Comparison of ENCODE assay signal across 22 cellular contexts in genomic region chr10:18759575-18759974, GRCh38.
DNase-seq lines count a peak whose midpoint lies in the region; ATAC-seq and TF ChIP-seq lines count a peak whose summit lies in the region.
"Had no signal": no experiment of that assay in that cellular context is flagged by ENCODE, and none has a peak within 500 bp of the region (broad histone marks: within the 10 kb centered on the region; RNA-seq: fewer than 3 reads in every experiment).

No MANE protein-coding gene starts in this region.

- H3K4me3 ChIP-seq in GM23338, result no peak overlapping the region
- H3K4me3 ChIP-seq: adrenal gland; BLaER1 treated with 17β-estradiol and CSF1 and Interleukin-3, amounts not matched to agents 10 nM and 100 nM; cardiac muscle cell; esophagus muscularis mucosa; right atrium auricular region; upper lobe of left lung had no signal

- H3F3A ChIP-seq in GM23338 (replicated peaks; ENCODE audit: low read depth), result no peaks in the 10 kb centered on the region

- H3K27ac ChIP-seq in GM23338 (ENCODE audit: low read depth), result no peak overlapping the region
- H3K27ac ChIP-seq: adrenal gland; BLaER1 treated with 17β-estradiol and CSF1 and Interleukin-3, amounts not matched to agents 10 nM and 100 nM; cardiac muscle cell; esophagus muscularis mucosa; right atrium auricular region; upper lobe of left lung had no signal

- no peak overlapping the region for H3K27ac Mint-ChIP-seq in GM23338
- H3K27ac Mint-ChIP-seq: stimulated activated naive CD8-positive, alpha-beta T cell treated with anti-CD3 and anti-CD28 coated beads, Interleukin-15, amount 100 ng/mL, for 72 hours; T-helper 1 cell treated with Interleukin-12 subunit alpha and Interleukin-12 subunit beta and Interleukin-4 antibody, amounts not matched to agents 30 μg/mL and 1 μg/mL, for 36 hours had no signal

- DNase-seq in GM23338 (ENCODE audit: low spot score) (no peak), NCI-H510A (lab: John Stamatoyannopoulos, UW) (no peak), left cardiac atrium (no peak), OCI-M1 (lab: John Stamatoyannopoulos, UW) (no peak)
- DNase-seq: activated CD4-positive, CD25-positive, alpha-beta regulatory T cell treated with anti-CD3 and anti-CD28 coated beads, Interleukin-2, amount 50 U/mL, for 72 hours; activated effector memory CD4-positive, alpha-beta T cell treated with Interleukin-2 at 50 U/mL for 16 hours; adrenal gland; GDM1; NCI-H187 treated with DMSO at 0.1 percent for 48 hours; NCI-H510A treated with DMSO at 0.1 percent for 48 hours; occipital lobe; stimulated activated naive CD8-positive, alpha-beta T cell treated with anti-CD3 and anti-CD28 coated beads, Interleukin-15, amount 100 ng/mL, for 72 hours; upper lobe of left lung had no signal

- ATAC-seq in GM18511 (IDR thresholded peaks at IDR 0.05; ENCODE audit: unreplicated experiment), result peak; percentile 75
- ATAC-seq in GM19438 (IDR thresholded peaks at IDR 0.05; ENCODE audit: low read depth, unreplicated experiment), result peak; percentile 65
- ATAC-seq in GM23338, result no peak
- ATAC-seq in HG03175 (IDR thresholded peaks at IDR 0.05; ENCODE audit: unreplicated experiment), result peak; percentile 84
- ATAC-seq in left cardiac atrium, result no peak
- ATAC-seq in GM21737 (IDR thresholded peaks at IDR 0.05; ENCODE audit: unreplicated experiment), result no peak
- ATAC-seq: stimulated activated naive CD8-positive, alpha-beta T cell treated with anti-CD3 and anti-CD28 coated beads, Interleukin-15, amount 100 ng/mL, for 72 hours had no signal

- no peaks in the 10 kb centered on the region for H3K27me3 Mint-ChIP-seq in GM23338 (ENCODE audit: insufficient read depth, low read depth, poor library complexity)

- peaks cover 4% of the 10 kb centered on the region; the same call in 2 of the 3 replicates for H3K4me1 Mint-ChIP-seq in GM23338
- H3K4me1 Mint-ChIP-seq: stimulated activated naive CD8-positive, alpha-beta T cell treated with anti-CD3 and anti-CD28 coated beads, Interleukin-15, amount 100 ng/mL, for 72 hours had no signal

- no peaks in the 10 kb centered on the region for H4K20me1 ChIP-seq in GM23338 (replicated peaks; ENCODE audit: insufficient read depth)
- H4K20me1 ChIP-seq: BLaER1 treated with 17β-estradiol and CSF1 and Interleukin-3, amounts not matched to agents 10 nM and 100 nM had no signal

- no peaks in the 10 kb centered on the region for H3K9me3 Mint-ChIP-seq in GM23338
- H3K9me3 Mint-ChIP-seq: T-helper 1 cell treated with Interleukin-12 subunit alpha and Interleukin-12 subunit beta and Interleukin-4 antibody, amounts not matched to agents 30 μg/mL and 1 μg/mL, for 36 hours had no signal

- H3K79me2 ChIP-seq in GM23338 (replicated peaks; ENCODE audit: insufficient read depth), result no peaks in the 10 kb centered on the region

- intact Hi-C loops in left cardiac atrium (cut with DNase I), result no loop called here

- no peaks in the 10 kb centered on the region for H3K36me3 Mint-ChIP-seq in GM23338 (ENCODE audit: low read depth)

- H3K27me3 ChIP-seq in GM23338 (ENCODE audit: insufficient read depth), result no peaks in the 10 kb centered on the region
- H3K27me3 ChIP-seq: adrenal gland; BLaER1 treated with 17β-estradiol and CSF1 and Interleukin-3, amounts not matched to agents 10 nM and 100 nM; cardiac muscle cell; esophagus muscularis mucosa; right atrium auricular region; upper lobe of left lung had no signal

- H3K4me1 ChIP-seq in GM23338 (ENCODE audit: insufficient read depth), result peaks cover 6% of the 10 kb centered on the region; the same call in 1 of the 2 replicates
- H3K4me1 ChIP-seq: adrenal gland; BLaER1 treated with 17β-estradiol and CSF1 and Interleukin-3, amounts not matched to agents 10 nM and 100 nM; esophagus muscularis mucosa; right atrium auricular region; upper lobe of left lung had no signal

- peak overlapping the region; percentile 63; the same call in 1 of the 2 replicates for H2AFZ ChIP-seq in GM23338

- no peaks in the 10 kb centered on the region for H3K36me3 ChIP-seq in GM23338 (ENCODE audit: insufficient read depth)
- H3K36me3 ChIP-seq: adrenal gland; BLaER1 treated with 17β-estradiol and CSF1 and Interleukin-3, amounts not matched to agents 10 nM and 100 nM; cardiac muscle cell; esophagus muscularis mucosa; right atrium auricular region; upper lobe of left lung had no signal

- H3K9me2 ChIP-seq in GM23338 (ENCODE audit: insufficient read depth), result no peaks in the 10 kb centered on the region

- no peak for TF ChIP-seq CTCF in GM23338 (conservative IDR thresholded peaks at IDR 0.05; ENCODE audit: low read depth in 2 of 2)

- no peak overlapping the region for H3K4me3 Mint-ChIP-seq in GM23338
- H3K4me3 Mint-ChIP-seq: stimulated activated naive CD8-positive, alpha-beta T cell treated with anti-CD3 and anti-CD28 coated beads, Interleukin-15, amount 100 ng/mL, for 72 hours; T-helper 1 cell treated with Interleukin-12 subunit alpha and Interleukin-12 subunit beta and Interleukin-4 antibody, amounts not matched to agents 30 μg/mL and 1 μg/mL, for 36 hours had no signal

- no peak overlapping the region for H3K4me2 ChIP-seq in GM23338
- H3K4me2 ChIP-seq: BLaER1 treated with 17β-estradiol and CSF1 and Interleukin-3, amounts not matched to agents 10 nM and 100 nM had no signal

TF ChIP-seq in GM23338, 12 proteins besides CTCF, POLR2A, EP300 and RAD21 (continues in another document):
- TF ChIP-seq ZNF462 (CRISPR knock-in tag; IDR thresholded peaks at IDR 0.05) (no peak), EZH2 (IDR thresholded peaks at IDR 0.05; ENCODE audit: low read depth, unreplicated experiment) (no peak), EZH2phosphoT487 (IDR thresholded peaks at IDR 0.05; ENCODE audit: unreplicated experiment) (no peak), JUNB (IDR thresholded peaks at IDR 0.05; ENCODE audit: unreplicated experiment) (no peak), POLR2AphosphoS5 (IDR thresholded peaks at IDR 0.05; ENCODE audit: low read depth) (no peak)

Comparison
In these comparisons a context has a peak if more than half of its experiments do, and no peak if none do; other contexts are left out.
1. ATAC-seq: peak in GM18511 (single experiment), GM19438 (single experiment) and HG03175 (single experiment); none in GM23338 (single experiment), left cardiac atrium (0 of 2) and GM21737 (single experiment).